In the genomic region with DNA sequence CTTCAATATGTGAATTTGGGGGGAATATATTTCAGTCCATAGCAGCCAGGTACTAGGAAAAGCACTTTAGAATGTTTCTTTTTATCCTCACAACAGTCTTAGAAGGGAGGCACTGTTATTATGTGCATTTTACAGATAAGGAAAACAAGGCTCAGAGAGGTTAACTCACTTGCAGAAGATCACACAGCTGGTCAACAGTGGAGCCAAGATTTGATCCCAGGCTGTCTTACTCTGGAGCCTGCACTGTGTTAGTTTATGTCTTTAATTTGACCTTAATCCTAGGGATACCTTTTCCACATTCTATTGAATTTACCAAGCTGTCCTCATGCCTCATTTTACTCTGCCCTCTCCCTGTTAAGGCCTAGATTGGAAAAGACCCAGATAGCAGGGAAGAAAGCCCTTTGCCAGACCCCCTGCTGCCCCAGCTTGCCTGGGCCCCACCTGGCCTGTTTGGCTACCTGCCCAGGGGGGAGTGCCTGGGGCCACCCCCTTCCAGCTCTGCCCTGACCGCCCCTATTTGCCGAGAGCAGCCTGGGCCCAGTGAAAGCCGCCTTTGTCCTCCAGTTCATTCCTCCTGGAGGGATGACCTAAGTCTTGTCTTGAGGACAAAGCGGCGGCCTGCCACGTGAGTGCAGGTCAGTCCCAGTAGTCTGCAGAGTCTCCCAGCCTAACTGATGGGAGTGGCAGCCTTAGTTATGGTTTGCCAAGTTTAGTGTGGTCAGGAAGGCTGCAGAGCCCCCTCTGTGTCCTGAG, we compare ENCODE assay signal across 16 cellular contexts.
DNase-seq lines count a peak whose midpoint lies in the region; ATAC-seq and TF ChIP-seq lines count a peak whose summit lies in the region.
"Had no signal": no experiment of that assay in that cellular context is flagged by ENCODE, and none has a peak within 500 bp of the region (broad histone marks: within the 10 kb centered on the region; RNA-seq: fewer than 3 reads in every experiment).

No MANE protein-coding gene starts in this region.

- no peak overlapping the region for H3K4me3 ChIP-seq in iPS-15b (ENCODE audit: low read depth, low read length)
- no peak overlapping the region for H3K4me3 ChIP-seq in suprapubic skin
- H3K4me3 ChIP-seq: esophagus squamous epithelium had no signal

- TF ChIP-seq CTCF in suprapubic skin (IDR thresholded peaks at IDR 0.05), result no peak

- no peaks in the 10 kb centered on the region for H3K36me3 ChIP-seq in iPS-15b (ENCODE audit: control insufficient read depth, insufficient read depth, low read length)
- no peaks in the 10 kb centered on the region for H3K36me3 ChIP-seq in suprapubic skin
- H3K36me3 ChIP-seq: esophagus squamous epithelium had no signal

- H3K9ac ChIP-seq in iPS-15b (ENCODE audit: low read depth, low read length), result peak overlapping the region; percentile 39

- no peak overlapping the region for H3K27ac ChIP-seq in suprapubic skin
- H3K27ac ChIP-seq: esophagus squamous epithelium had no signal

- TF ChIP-seq POLR2A in suprapubic skin (IDR thresholded peaks at IDR 0.05), result no peak

- H3K4me1 ChIP-seq in iPS-15b (ENCODE audit: control insufficient read depth, insufficient read depth, low read length) (no peaks in the 10 kb centered on the region), suprapubic skin (peaks cover 9% of the 10 kb centered on the region)

- intact Hi-C loops in sciatic nerve (cut with DNase I), result no loop called here

- no peaks in the 10 kb centered on the region for H3K9me3 ChIP-seq in iPS-15b (ENCODE audit: control insufficient read depth, insufficient read depth, low read length)
- no peaks in the 10 kb centered on the region for H3K9me3 ChIP-seq in suprapubic skin
- H3K9me3 ChIP-seq: esophagus squamous epithelium had no signal

- no peak for TF ChIP-seq EP300 in suprapubic skin (IDR thresholded peaks at IDR 0.05)

- peaks cover 0 to 3% of the 10 kb centered on the region in 2 donors for H3K9me3 Mint-ChIP-seq in activated naive CD4-positive, alpha-beta T cell treated with anti-CD3 and anti-CD28 coated beads, Interleukin-2, amount 50 U/mL, for 72 hours
- H3K9me3 Mint-ChIP-seq: natural killer cell; stimulated activated naive CD8-positive, alpha-beta T cell treated with anti-CD3 and anti-CD28 coated beads, Interleukin-15, Interleukin-2, amounts not matched to agents 100 ng/mL and 50 ng/mL, for 24 hours had no signal

- peak; percentile 77 for DNase-seq in ELF-1 (ENCODE audit: low read depth, low spot score)
- peak; percentile 95 for DNase-seq in NCI-H69 (lab: John Stamatoyannopoulos, UW)
- peak; percentile 65 for DNase-seq in sciatic nerve (ENCODE audit: low spot score)
- DNase-seq in suprapubic skin (ENCODE audit: low spot score in 2 of 2), result no peak
- no peak for DNase-seq in NCI-H446 treated with DMSO at 0.1 percent for 48 hours (lab: John Stamatoyannopoulos, UW)
- no peak for DNase-seq in activated naive CD4-positive, alpha-beta T cell treated with anti-CD3 and anti-CD28 coated beads, Interleukin-2, amount 50 U/mL, for 72 hours (ENCODE audit: low spot score in 2 of 2)
- DNase-seq: activated CD4-positive, alpha-beta T cell treated with anti-CD3 and anti-CD28 coated beads for 1 hour; activated CD8-positive, alpha-beta memory T cell treated with anti-CD3 and anti-CD28 coated beads, Interleukin-2, amount 50 U/mL, for 4 hours; activated naive CD4-positive, alpha-beta T cell treated with anti-CD3 and anti-CD28 coated beads, Interleukin-2, amount 50 U/mL, for 16 hours; AML-193; esophagus squamous epithelium; natural killer cell; T-helper 17 cell had no signal

- peak overlapping the region in 1 of 2 donors; percentile 7 for H3K27ac Mint-ChIP-seq in activated naive CD4-positive, alpha-beta T cell treated with anti-CD3 and anti-CD28 coated beads, Interleukin-2, amount 50 U/mL, for 72 hours
- H3K27ac Mint-ChIP-seq: natural killer cell; stimulated activated naive CD8-positive, alpha-beta T cell treated with anti-CD3 and anti-CD28 coated beads, Interleukin-15, Interleukin-2, amounts not matched to agents 100 ng/mL and 50 ng/mL, for 24 hours; T-helper 17 cell had no signal

- WGBS in suprapubic skin, result 91% methylated on average over 6 of the region's 6 CpGs

- peaks cover 3% of the 10 kb centered on the region for H3K27me3 ChIP-seq in iPS-15b (ENCODE audit: control insufficient read depth, insufficient read depth, low read length)
- H3K27me3 ChIP-seq in suprapubic skin, result no peaks in the 10 kb centered on the region
- H3K27me3 ChIP-seq: esophagus squamous epithelium had no signal

- H3K36me3 Mint-ChIP-seq in activated naive CD4-positive, alpha-beta T cell treated with anti-CD3 and anti-CD28 coated beads, Interleukin-2, amount 50 U/mL, for 72 hours, result peaks cover 5 to 12% of the 10 kb centered on the region in 2 donors
- H3K36me3 Mint-ChIP-seq: natural killer cell had no signal

- peak; percentile 84 for ATAC-seq in sciatic nerve
- no peak for ATAC-seq in HG03565 (IDR thresholded peaks at IDR 0.05; ENCODE audit: unreplicated experiment)
- no peak for ATAC-seq in activated naive CD4-positive, alpha-beta T cell treated with anti-CD3 and anti-CD28 coated beads, Interleukin-2, amount 50 U/mL, for 72 hours
- ATAC-seq: natural killer cell, T-helper 17 cell had no signal

Comparison
In these comparisons a context has a peak if more than half of its experiments do, and no peak if none do; other contexts are left out.
1. DNase-seq: peak in ELF-1 (single experiment), NCI-H69 (single experiment) and sciatic nerve (single experiment); none in suprapubic skin (0 of 2), NCI-H446 treated with DMSO at 0.1 percent for 48 hours (single experiment) and activated naive CD4-positive, alpha-beta T cell treated with anti-CD3 and anti-CD28 coated beads, Interleukin-2, amount 50 U/mL, for 72 hours (0 of 2).